ENCODE assay signal across 28 cellular contexts in the genomic region with DNA sequence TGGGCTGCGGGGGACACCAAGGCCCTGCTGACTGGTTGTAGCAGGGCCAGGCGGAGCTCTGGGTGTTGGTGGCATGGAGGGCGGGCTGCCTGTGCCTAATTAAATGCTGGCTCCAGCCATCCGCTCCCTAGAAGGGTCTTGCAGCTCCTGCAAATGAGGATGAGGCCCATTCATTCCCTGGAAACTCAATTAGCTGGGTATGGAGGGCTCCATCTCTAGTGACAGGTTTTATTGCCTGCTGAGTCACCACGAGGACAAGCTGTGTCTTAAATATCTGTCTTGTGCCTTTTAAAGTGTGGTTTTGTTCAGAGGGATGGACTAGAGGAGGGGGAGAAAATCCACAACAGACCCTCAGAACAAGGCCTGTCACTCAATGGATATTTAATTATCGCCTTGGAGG.
DNase-seq lines count a peak whose midpoint lies in the region; ATAC-seq and TF ChIP-seq lines count a peak whose summit lies in the region.
"Had no signal": no experiment of that assay in that cellular context is flagged by ENCODE, and none has a peak within 500 bp of the region (broad histone marks: within the 10 kb centered on the region; RNA-seq: fewer than 3 reads in every experiment).

No MANE protein-coding gene starts in this region.

- H3K27me3 ChIP-seq in NT2/D1 (ENCODE audit: insufficient read depth, insufficient read length): no peaks in the 10 kb centered on the region
- H3K27me3 ChIP-seq in ectodermal cell (ENCODE audit: control insufficient read depth, insufficient read depth, low read length, poor library complexity, severe bottlenecking): no peaks in the 10 kb centered on the region
- H3K27me3 ChIP-seq: Peyer's patch, suprapubic skin, upper lobe of right lung had no signal

- ATAC-seq in HG03139 (IDR thresholded peaks at IDR 0.05; ENCODE audit: unreplicated experiment) (no peak), GM21723 (IDR thresholded peaks at IDR 0.05; ENCODE audit: unreplicated experiment) (no peak)
- ATAC-seq in effector memory CD8-positive, alpha-beta T cell (replicated peaks): no peak
- ATAC-seq: left ventricle myocardium superior; naive thymus-derived CD4-positive, alpha-beta T cell; upper lobe of right lung had no signal

- peaks cover 45% of the 10 kb centered on the region for H3K36me3 Mint-ChIP-seq in nephron progenitor cell (ENCODE audit: low read depth)
- H3K36me3 Mint-ChIP-seq in effector memory CD8-positive, alpha-beta T cell (ENCODE audit: insufficient read depth): peaks cover 15% of the 10 kb centered on the region
- H3K36me3 Mint-ChIP-seq: activated naive CD4-positive, alpha-beta T cell treated with anti-CD3 and anti-CD28 coated beads, Interleukin-2, amount 50 U/mL, for 24 hours had no signal

- peak overlapping the region; percentile 21 for H3K9ac ChIP-seq in NT2/D1 (ENCODE audit: insufficient read length, low read depth)

- H3K4me3 ChIP-seq in NT2/D1 (ENCODE audit: insufficient read length, low read depth) (no peak overlapping the region), ectodermal cell (ENCODE audit: insufficient read depth, low read depth, low read length) (no peak overlapping the region)
- H3K4me3 ChIP-seq: Peyer's patch, suprapubic skin, upper lobe of right lung had no signal

- 62 to 74% methylated on average over 6 of the region's 6 CpGs for WGBS in ectodermal cell, 2 experiments

- H3K4me1 ChIP-seq in NT2/D1 (ENCODE audit: insufficient read depth, insufficient read length) (peaks cover 13% of the 10 kb centered on the region), ectodermal cell (ENCODE audit: control insufficient read depth, insufficient read depth, low read length) (peaks cover 26% of the 10 kb centered on the region)

- peak overlapping the region; percentile 8 for H3K4me3 Mint-ChIP-seq in nephron progenitor cell
- H3K4me3 Mint-ChIP-seq in effector memory CD8-positive, alpha-beta T cell: no peak overlapping the region
- H3K4me3 Mint-ChIP-seq: activated naive CD4-positive, alpha-beta T cell treated with anti-CD3 and anti-CD28 coated beads, Interleukin-2, amount 50 U/mL, for 24 hours; naive thymus-derived CD4-positive, alpha-beta T cell had no signal

- H3K9me3 ChIP-seq in NT2/D1 (ENCODE audit: insufficient read depth, low read length): no peaks in the 10 kb centered on the region
- no peaks in the 10 kb centered on the region for H3K9me3 ChIP-seq in ectodermal cell (ENCODE audit: control insufficient read depth, low read length)
- H3K9me3 ChIP-seq: Peyer's patch, suprapubic skin, upper lobe of right lung had no signal

- H3K4me1 Mint-ChIP-seq in nephron progenitor cell: peaks cover 84% of the 10 kb centered on the region
- H3K4me1 Mint-ChIP-seq in effector memory CD8-positive, alpha-beta T cell (ENCODE audit: low read depth in 2 of 2): peaks cover 14 to 17% of the 10 kb centered on the region in 2 donors

- H3K27ac Mint-ChIP-seq in nephron progenitor cell: peak overlapping the region; percentile 67
- no peak overlapping the region for H3K27ac Mint-ChIP-seq in effector memory CD8-positive, alpha-beta T cell
- H3K27ac Mint-ChIP-seq: activated naive CD4-positive, alpha-beta T cell treated with anti-CD3 and anti-CD28 coated beads, Interleukin-2, amount 50 U/mL, for 24 hours had no signal

- POLR2A ChIA-PET in HEK293T (lab: Yijun Ruan, JAX): interaction anchor here (1.0 to 1.1 kb wide), 2 partner anchors 21 to 62 kb away, joined by 3 read pairs; no protein-coding TSS in a partner anchor

- H3K27ac ChIP-seq in ectodermal cell (ENCODE audit: insufficient read depth, low read depth, low read length, poor library complexity, severe bottlenecking): peak overlapping the region; percentile 58
- H3K27ac ChIP-seq: Peyer's patch, suprapubic skin, upper lobe of right lung had no signal

- peaks cover 14% of the 10 kb centered on the region for H3K36me3 ChIP-seq in NT2/D1 (ENCODE audit: insufficient read depth, insufficient read length, low read length)
- no peaks in the 10 kb centered on the region for H3K36me3 ChIP-seq in ectodermal cell (ENCODE audit: control insufficient read depth, insufficient read depth, low read length)
- H3K36me3 ChIP-seq: Peyer's patch, suprapubic skin, upper lobe of right lung had no signal

- peaks cover 5% of the 10 kb centered on the region for H3K27me3 Mint-ChIP-seq in nephron progenitor cell (ENCODE audit: low read depth, poor library complexity)
- peaks cover 0 to 3% of the 10 kb centered on the region in 2 donors for H3K27me3 Mint-ChIP-seq in effector memory CD8-positive, alpha-beta T cell
- H3K27me3 Mint-ChIP-seq: activated naive CD4-positive, alpha-beta T cell treated with anti-CD3 and anti-CD28 coated beads, Interleukin-2, amount 50 U/mL, for 24 hours had no signal

- DNase-seq in HEK293T (ENCODE audit: extremely low spot score) (no peak), NT2/D1 (ENCODE audit: low read depth, low spot score) (no peak), nephron progenitor cell (peak; percentile 21), activated gamma-delta T cell (lab: John Stamatoyannopoulos, UW) (no peak)
- DNase-seq in effector memory CD8-positive, alpha-beta T cell: no peak
- DNase-seq: amniotic stem cell; C1 segment of cervical spinal cord; effector CD4-positive, alpha-beta T cell; GDM1; HCEC 1CT; IMR-90; left ventricle myocardium superior; midbrain; naive thymus-derived CD4-positive, alpha-beta T cell; NCI-H1048; NCI-H187 treated with DMSO at 0.1 percent for 48 hours; Peyer's patch; SIG-M5; small intestine; stimulated activated naive CD4-positive, alpha-beta T cell treated with Interleukin-2 at 50 U/mL for 16 hours; SW 1271; upper lobe of right lung had no signal

- H3K9me3 Mint-ChIP-seq in nephron progenitor cell: peaks cover 13% of the 10 kb centered on the region
- H3K9me3 Mint-ChIP-seq in effector memory CD8-positive, alpha-beta T cell: no peaks in the 10 kb centered on the region
- H3K9me3 Mint-ChIP-seq: activated naive CD4-positive, alpha-beta T cell treated with anti-CD3 and anti-CD28 coated beads, Interleukin-2, amount 50 U/mL, for 24 hours; activated T-helper 2 cell treated with anti-CD3 and anti-CD28 coated beads, Interferon-gamma antibody, Interleukin-2, Interleukin-4, amounts not matched to agents 10 μg/mL and 5 μg/mL and 100 μg/mL, durations not matched to agents 14 hours and 24 hours and 36 hours had no signal

- TF ChIP-seq CTCF in nephron progenitor cell (IDR thresholded peaks at IDR 0.05): no peak

- CTCF ChIA-PET in HEK293T (lab: Yijun Ruan, JAX): interaction anchor here (1.1 to 1.9 kb wide), 3 partner anchors 19 to 171 kb away, joined by 3 to 6 read pairs (median 5); no protein-coding TSS in a partner anchor

TF ChIP-seq in HEK293T, 16 proteins besides CTCF, POLR2A, EP300 and RAD21:
- TF ChIP-seq, protein P1, sequence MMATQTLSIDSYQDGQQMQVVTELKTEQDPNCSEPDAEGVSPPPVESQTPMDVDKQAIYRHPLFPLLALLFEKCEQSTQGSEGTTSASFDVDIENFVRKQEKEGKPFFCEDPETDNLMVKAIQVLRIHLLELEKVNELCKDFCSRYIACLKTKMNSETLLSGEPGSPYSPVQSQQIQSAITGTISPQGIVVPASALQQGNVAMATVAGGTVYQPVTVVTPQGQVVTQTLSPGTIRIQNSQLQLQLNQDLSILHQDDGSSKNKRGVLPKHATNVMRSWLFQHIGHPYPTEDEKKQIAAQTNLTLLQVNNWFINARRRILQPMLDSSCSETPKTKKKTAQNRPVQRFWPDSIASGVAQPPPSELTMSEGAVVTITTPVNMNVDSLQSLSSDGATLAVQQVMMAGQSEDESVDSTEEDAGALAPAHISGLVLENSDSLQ (IDR thresholded peaks at IDR 0.05): peak; percentile 63
- TF ChIP-seq ARNT (IDR thresholded peaks at IDR 0.05) (no peak), TARDBP (IDR thresholded peaks at IDR 0.05) (no peak)
TF ChIP-seq in HEK293T: peak in this region for 1.
